ENCODE assay signal across 17 cellular contexts in genomic region chr9:131892162-131892707, GRCh38.
DNase-seq lines count a peak whose midpoint lies in the region; ATAC-seq and TF ChIP-seq lines count a peak whose summit lies in the region.
"Had no signal": no experiment of that assay in that cellular context is flagged by ENCODE, and none has a peak within 500 bp of the region (broad histone marks: within the 10 kb centered on the region; RNA-seq: fewer than 3 reads in every experiment).

No MANE protein-coding gene starts in this region.

- ATAC-seq in heart left ventricle (peak in 2 of 4 donors; percentile 31 to 54), Right ventricle myocardium superior (ENCODE audit: poor library complexity) (no peak), HG02981 (IDR thresholded peaks at IDR 0.05; ENCODE audit: unreplicated experiment) (no peak), GM18519 (IDR thresholded peaks at IDR 0.05; ENCODE audit: low FRiP score, unreplicated experiment) (no peak)
- ATAC-seq: activated CD8-positive, alpha-beta memory T cell treated with anti-CD3 and anti-CD28 coated beads, Interleukin-2, amount 10 ng/mL, durations not matched to agents 7 days and 5 days; activated naive CD8-positive, alpha-beta T cell treated with anti-CD3 and anti-CD28 coated beads, Interleukin-2, amount 50 U/mL, for 24 hours; left lobe of liver had no signal

- intact Hi-C loops in heart left ventricle (cut with DNase I), result no loop called here
- intact Hi-C loops in Right ventricle myocardium superior (cut with DNase I), result no loop called here
- intact Hi-C loops in left ventricle myocardium inferior (cut with micrococcal nuclease), result no loop called here

- TF ChIP-seq POLR2A in heart left ventricle (IDR thresholded peaks at IDR 0.05), result no peak

- no peaks in the 10 kb centered on the region for H3K27me3 ChIP-seq in heart left ventricle
- no peaks in the 10 kb centered on the region for H3K27me3 ChIP-seq in left ventricle myocardium inferior (ENCODE audit: low read depth)

- WGBS in heart left ventricle, 4 donors, result 62 to 69% (median 66%) methylated on average over 5 of the region's 5 CpGs

- H3K36me3 ChIP-seq in heart left ventricle (peaks cover 0 to 17% (median 0%) of the 10 kb centered on the region in 9 donors), left ventricle myocardium inferior (no peaks in the 10 kb centered on the region)

- no peaks in the 10 kb centered on the region for H3K9me3 ChIP-seq in heart left ventricle
- H3K9me3 ChIP-seq in left ventricle myocardium inferior (replicated peaks), result no peaks in the 10 kb centered on the region

- TF ChIP-seq CTCF in heart left ventricle (IDR thresholded peaks at IDR 0.05) (no peak), left ventricle myocardium inferior (IDR thresholded peaks at IDR 0.05; ENCODE audit: borderline replicate concordance) (no peak)

- peak overlapping the region in 10 of 12 donors; percentile 7 to 89 (median 78) for H3K27ac ChIP-seq in heart left ventricle
- H3K27ac ChIP-seq in left ventricle myocardium inferior (replicated peaks), result peak overlapping the region; percentile 88

- H3K4me1 ChIP-seq in heart left ventricle (peaks cover 0 to 53% (median 29%) of the 10 kb centered on the region in 12 donors), left ventricle myocardium inferior (peaks cover 66% of the 10 kb centered on the region)

- H3K4me3 ChIP-seq in heart left ventricle (no peak overlapping the region), left ventricle myocardium inferior (no peak overlapping the region)

- DNase-seq in heart left ventricle, result no peak
- DNase-seq in Right ventricle myocardium superior, result no peak
- DNase-seq in NCI-H2196 treated with DMSO at 0.1 percent for 48 hours (lab: John Stamatoyannopoulos, UW; ENCODE audit: unreplicated experiment), result peak; percentile 43
- DNase-seq in left ventricle myocardium inferior, result no peak
- no peak for DNase-seq in NCI-H748 treated with DMSO at 0.1 percent for 48 hours (lab: John Stamatoyannopoulos, UW)
- DNase-seq in dermis blood vessel endothelial cell, result no peak
- DNase-seq: activated CD8-positive, alpha-beta memory T cell treated with anti-CD3 and anti-CD28 coated beads, Interleukin-2, amount 10 ng/mL, durations not matched to agents 7 days and 5 days; activated naive CD8-positive, alpha-beta T cell treated with anti-CD3 and anti-CD28 coated beads, Interleukin-2, amount 50 U/mL, for 24 hours; caudate nucleus; CD4-positive, CD25-positive, alpha-beta regulatory T cell; DMS153; HFFc6; stimulated activated CD4-positive, alpha-beta T cell treated with anti-CD3 and anti-CD28 coated beads, Interleukin-12 subunit alpha, Interleukin-12 subunit beta, amount 100 ng/mL, for 4 hours; SW 1271 had no signal
